In genomic region chr21:44845418-44846200, GRCh38 we compare ENCODE assay signal across 8 cellular contexts. TPM values are rescaled to one million over a fixed set of nuclear protein-coding genes. Genes with fewer than 3 reads are reported as not detected.
DNase-seq lines count a peak whose midpoint lies in the region; ATAC-seq and TF ChIP-seq lines count a peak whose summit lies in the region.

No MANE protein-coding gene starts in this region.

- H3K36me3 Mint-ChIP-seq in WTC11 = peaks cover 17% of the 10 kb centered on the region

- WGBS in lung, 2 donors = 3 to 6% methylated on average over 32 to 34 of the region's 34 CpGs

- in situ Hi-C loops in GM13977 (cut with MboI; ENCODE audit: low pct_unique_long_range_greater_than_20kb, low sequenced_read_pairs, unreplicated experiment) = no loop called here

- H3K4me1 Mint-ChIP-seq in WTC11 = peaks cover 13% of the 10 kb centered on the region

- peak; percentile 71 for DNase-seq in A673 (ENCODE audit: low spot score)
- DNase-seq in GM13977 (ENCODE audit: low spot score) = peak; percentile 86
- DNase-seq in MM.1S = peak; percentile 33
- peak; percentile 83 for DNase-seq in WTC11 (ENCODE audit: low spot score)
- DNase-seq in dorsolateral prefrontal cortex = peak in 4 of 10 donors; percentile 18 to 51 (median 42)
- peak; percentile 64 for DNase-seq in lung (ENCODE audit: low spot score)
- peak; percentile 59 to 61 for DNase-seq in stimulated activated CD8-positive, alpha-beta memory T cell treated with anti-CD3 and anti-CD28 coated beads, Interleukin-15, amount 100 ng/mL, for 48 hours (ENCODE audit: low read depth in 2 of 2)
- no peak for DNase-seq in NCI-H2081 (lab: John Stamatoyannopoulos, UW)

- TF ChIP-seq CTCF in A673 (conservative IDR thresholded peaks at IDR 0.05; ENCODE audit: low read depth, low read length) (peak; percentile 54), GM13977 (IDR thresholded peaks at IDR 0.05; ENCODE audit: extremely low read depth, insufficient read depth, missing control alignments) (peak; percentile 53), MM.1S (IDR thresholded peaks at IDR 0.05; ENCODE audit: low read length) (peak; percentile 61), WTC11 (IDR thresholded peaks at IDR 0.05) (no peak), dorsolateral prefrontal cortex (IDR thresholded peaks at IDR 0.05 in 54 of 56, conservative IDR thresholded peaks at IDR 0.05 in 2 of 56; ENCODE audit: low read depth in 1 of 56, partially characterized antibody in 56 of 56) (peak in 46 of 56 donors; percentile 8 to 56 (median 39)), lung (IDR thresholded peaks at IDR 0.05; ENCODE audit: control extremely low read depth, extremely low read depth) (no peak)

- CTCF ChIA-PET in A673 (lab: Charles Lee) (no interaction called here), WTC11 (lab: Charles Lee) (interaction anchor here (0.7 to 1.4 kb wide), 7 partner anchors 28 to 335 kb away, joined by 3 to 6 read pairs (median 3); partner anchors contain the start of genes PTTG1IP and UBE2G2)

- H3K27me3 Mint-ChIP-seq in WTC11 (ENCODE audit: low read depth) = no peaks in the 10 kb centered on the region

- no TSS peak for BruUV-seq in A673 (replicated peaks; lab: Mats Ljungman, UMichigan)

- H3K4me1 ChIP-seq in A673 (ENCODE audit: insufficient read depth, low read length, poor library complexity, severe bottlenecking) (peaks cover 10% of the 10 kb centered on the region), MM.1S (ENCODE audit: low read length) (no peaks in the 10 kb centered on the region), lung (ENCODE audit: control insufficient read depth in 2 of 2, insufficient read depth in 2 of 2, low read length in 2 of 2) (peaks cover 0 to 15% of the 10 kb centered on the region in 2 donors)

- intact Hi-C loops in A673 (cut with micrococcal nuclease; ENCODE audit: unreplicated experiment) = no loop called here
- intact Hi-C loops in dorsolateral prefrontal cortex (cut with DNase I) = no loop called here

- H3K27me3 ChIP-seq in A673 (replicated peaks; ENCODE audit: insufficient read depth, low read depth, low read length, poor library complexity) (no peaks in the 10 kb centered on the region), MM.1S (replicated peaks; ENCODE audit: insufficient read depth, low read length) (peaks cover 62% of the 10 kb centered on the region), dorsolateral prefrontal cortex (peaks cover 0 to 8% (median 0%) of the 10 kb centered on the region in 45 donors), lung (ENCODE audit: control insufficient read depth, insufficient read depth) (no peaks in the 10 kb centered on the region)

- no peak overlapping the region for H3K9ac ChIP-seq in MM.1S (ENCODE audit: low read length)

- H3K36me3 ChIP-seq in A673 (ENCODE audit: insufficient read depth, low read length, poor library complexity, severe bottlenecking) (peaks cover 20% of the 10 kb centered on the region), MM.1S (replicated peaks; ENCODE audit: insufficient read depth, low read length) (0 out of 2 replicates have a peak, but pooled peaks cover 8% of the 10 kb centered on the region), lung (ENCODE audit: control insufficient read depth in 2 of 2, insufficient read depth in 2 of 2, low read length in 2 of 2) (peaks cover 15 to 21% of the 10 kb centered on the region in 2 donors)

- peak overlapping the region; percentile 57 for H3K4me3 Mint-ChIP-seq in WTC11

- no peaks in the 10 kb centered on the region for H3F3A ChIP-seq in MM.1S (ENCODE audit: insufficient read depth, low read length)

- peak overlapping the region; percentile 79; the same call in 1 of the 2 replicates for H3K27ac Mint-ChIP-seq in WTC11

- POLR2A ChIA-PET in A673 (lab: Charles Lee; ENCODE audit: low non-redundant PET) = no interaction called here
- POLR2A ChIA-PET in WTC11 (lab: Charles Lee) = no interaction called here

- ATAC-seq in WTC11 (peak; percentile 93), lung (ENCODE audit: insufficient read depth, low FRiP score) (peak; percentile 39)

- H4K20me1 ChIP-seq in MM.1S (ENCODE audit: insufficient read depth, low read length) = no peaks in the 10 kb centered on the region

- no peaks in the 10 kb centered on the region for H3K9me3 ChIP-seq in A673 (ENCODE audit: low read depth, low read length, poor library complexity, severe bottlenecking)
- H3K9me3 ChIP-seq in MM.1S (replicated peaks; ENCODE audit: insufficient read depth, low read length) = no peaks in the 10 kb centered on the region
- H3K9me3 ChIP-seq in lung (ENCODE audit: control insufficient read depth in 2 of 2, insufficient read depth in 1 of 2, low read length in 1 of 2) = peaks cover 0 to 2% of the 10 kb centered on the region in 2 donors

- H3K4me2 ChIP-seq in MM.1S (ENCODE audit: low read depth, low read length) = peak overlapping the region; percentile 52

- H3K9me2 ChIP-seq in MM.1S (replicated peaks; ENCODE audit: insufficient read depth, low read length) = no peaks in the 10 kb centered on the region

- H3K9me3 Mint-ChIP-seq in WTC11 = no peaks in the 10 kb centered on the region

- H2AFZ ChIP-seq in MM.1S (ENCODE audit: low read length) = peak overlapping the region; percentile 6; the same call in 1 of the 2 replicates

- H3K4me3 ChIP-seq in A673 (ENCODE audit: low read depth, low read length, poor library complexity, severe bottlenecking) (peak overlapping the region; percentile 34), MM.1S (ENCODE audit: low read length) (peak overlapping the region; percentile 8), dorsolateral prefrontal cortex (peak overlapping the region in 57 of 59 donors; percentile 7 to 66 (median 43)), lung (no peak overlapping the region)

- no peaks in the 10 kb centered on the region for H3K79me2 ChIP-seq in MM.1S (ENCODE audit: low read length)

- H3K27ac ChIP-seq in A673 (ENCODE audit: low read depth, low read length, poor library complexity, severe bottlenecking) = peak overlapping the region; percentile 13
- no peak overlapping the region for H3K27ac ChIP-seq in MM.1S (ENCODE audit: low read length)
- peak overlapping the region in 9 of 59 donors; percentile 1 to 57 (median 24) for H3K27ac ChIP-seq in dorsolateral prefrontal cortex
- no peak overlapping the region for H3K27ac ChIP-seq in lung (ENCODE audit: low read depth in 1 of 2, low read length in 1 of 2)

TF ChIP-seq in WTC11, 78 proteins besides CTCF, POLR2A, EP300 and RAD21 (continues in another document):
- TF ChIP-seq RORB (CRISPR knock-in tag; IDR thresholded peaks at IDR 0.05) = no peak
- TF ChIP-seq ZNF671 (CRISPR knock-in tag; IDR thresholded peaks at IDR 0.05) = no peak
- peak; percentile 74 for TF ChIP-seq ZNF423 (CRISPR knock-in tag; IDR thresholded peaks at IDR 0.05)
- no peak for TF ChIP-seq CBFB (CRISPR knock-in tag; IDR thresholded peaks at IDR 0.05; ENCODE audit: low read depth)
- no peak for TF ChIP-seq ARID4B (CRISPR knock-in tag; IDR thresholded peaks at IDR 0.05; ENCODE audit: borderline replicate concordance)
- no peak for TF ChIP-seq ZMAT4 (CRISPR knock-in tag; IDR thresholded peaks at IDR 0.05)
- TF ChIP-seq ZNF232 (CRISPR knock-in tag; IDR thresholded peaks at IDR 0.05) = no peak
- TF ChIP-seq GRHL2 (CRISPR knock-in tag; IDR thresholded peaks at IDR 0.05; ENCODE audit: insufficient replicate concordance, severe bottlenecking) = no peak

RNA-seq across cellular contexts. Expression of gene SUMO3, which starts 27.7 kb away (rescaled TPM):
- 124 and 132 TPM in 2 replicates for total RNA-seq in A673 (2021)
- total RNA-seq in WTC11 (2021) = 81.7 to 86.3 TPM (median 85.4 TPM) in 3 replicates
- 100 to 1,000 TPM in 16 of 120 experiments, 10 to 100 TPM in 104; 44.1 to 127 (median 83.9) TPM for total RNA-seq in dorsolateral prefrontal cortex
- total RNA-seq in lung = 10 to 100 TPM; 45.5 to 86.5 TPM
- 10 to 100 TPM; 40.4 to 96.4 TPM for polyA plus RNA-seq in lung

RNA-seq across cellular contexts. Expression of gene PTTG1IP, which starts 27.9 kb away (rescaled TPM):
- total RNA-seq in A673 (2021) (216 and 217 TPM in 2 replicates), WTC11 (2021) (96.0 to 117 TPM (median 112 TPM) in 3 replicates), dorsolateral prefrontal cortex (100 to 1,000 TPM in 67 of 120 experiments, 10 to 100 TPM in 53; 59.2 to 243 (median 103) TPM), lung (100 to 1,000 TPM; 243 to 247 TPM)
- polyA plus RNA-seq in lung = 100 to 1,000 TPM; 139 to 209 TPM

RNA-seq across cellular contexts. Expression of gene UBE2G2, which starts 44.0 kb away (rescaled TPM):
- total RNA-seq in A673 (2021) = 204 and 212 TPM in 2 replicates
- total RNA-seq in WTC11 (2021) = 109 to 117 TPM (median 113 TPM) in 3 replicates
- total RNA-seq in dorsolateral prefrontal cortex = 100 to 1,000 TPM in 7 of 120 experiments, 10 to 100 TPM in 113; 62.2 to 111 (median 84.5) TPM
- total RNA-seq in lung = 10 to 100 TPM; 87.0 to 93.2 TPM
- polyA plus RNA-seq in lung = 10 to 100 TPM; 35.6 to 48.0 TPM

Comparison
In these comparisons a context has a peak if more than half of its experiments do, and no peak if none do; other contexts are left out.
1. DNase-seq: peak in A673 (single experiment), GM13977 (single experiment), MM.1S (single experiment), WTC11 (single experiment), lung (single experiment) and stimulated activated CD8-positive, alpha-beta memory T cell treated with anti-CD3 and anti-CD28 coated beads, Interleukin-15, amount 100 ng/mL, for 48 hours (2 of 2); none in NCI-H2081 (0 of 2).
2. CTCF ChIP-seq: peak in A673 (single experiment), GM13977 (single experiment), MM.1S (single experiment) and dorsolateral prefrontal cortex (46 of 56); none in WTC11 (single experiment) and lung (single experiment).